Comparison of ENCODE assay signal across 8 cellular contexts in the genomic region with DNA sequence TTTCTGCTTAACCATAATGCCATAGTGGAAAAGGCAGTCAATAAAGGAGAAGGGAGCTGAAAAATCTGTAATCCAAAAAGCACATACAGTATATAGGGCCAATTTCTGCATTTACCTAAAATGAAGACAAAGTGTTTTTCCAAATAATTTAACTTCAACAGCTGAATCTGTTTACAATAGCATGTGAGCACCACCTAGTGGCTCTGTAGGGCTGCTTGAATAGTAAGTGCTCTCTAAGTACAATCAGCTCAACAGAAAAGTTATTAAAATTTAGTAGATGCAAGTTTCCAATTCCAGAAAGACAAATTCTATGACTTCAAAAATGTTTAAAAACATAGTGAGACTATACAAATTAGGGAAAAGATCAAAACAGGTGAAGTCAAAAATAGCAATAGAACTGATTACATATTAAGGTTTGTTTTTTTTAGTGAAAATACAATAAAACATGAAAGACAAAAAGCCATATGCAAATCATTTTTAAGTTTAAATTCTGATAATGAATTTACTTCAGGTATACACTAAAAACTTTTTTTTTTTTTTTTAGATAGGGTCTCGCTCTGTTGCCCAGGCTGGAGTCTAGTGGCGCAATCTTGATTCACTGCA.
DNase-seq lines count a peak whose midpoint lies in the region; FAIRE-seq and TF ChIP-seq lines count a peak whose summit lies in the region.

No MANE protein-coding gene starts in this region.

- H3K4me2 ChIP-seq in hepatocyte: no peak overlapping the region

- no peaks in the 10 kb centered on the region for H3K9me2 ChIP-seq in hepatocyte (replicated peaks; ENCODE audit: insufficient read depth)

- WGBS in hepatocyte (ENCODE audit: low lambda C conversion rate, missing lambda C conversion rate): 95% methylated on average over 2 of the region's 2 CpGs

- H4K20me1 ChIP-seq in hepatocyte (ENCODE audit: insufficient read depth, poor library complexity, severe bottlenecking): no peaks in the 10 kb centered on the region

- CTCF ChIA-PET in RWPE1 (lab: Yijun Ruan, JAX): interaction anchor here (0.5 to 1.5 kb wide), 14 partner anchors 10 to 1150 kb away, joined by 3 to 12 read pairs (median 4); no protein-coding TSS in a partner anchor

- DNase-seq in EH (ENCODE audit: low read depth) (peak; percentile 86), LNCaP clone FGC (ENCODE audit: low read depth) (peak; percentile 50), RWPE1 (ENCODE audit: low spot score) (peak; percentile 54), amniotic epithelial cell (ENCODE audit: low read depth) (peak; percentile 83), hepatocyte (ENCODE audit: low spot score) (peak; percentile 85), 8988T (no peak), GM12892 (ENCODE audit: insufficient read length) (no peak)
- peak; percentile 15 to 56 (median 30) for DNase-seq in stimulated activated CD4-positive, alpha-beta T cell treated with anti-CD3 and anti-CD28 coated beads, Interleukin-12 subunit alpha, Interleukin-12 subunit beta, amount 100 ng/mL, for 48 hours (ENCODE audit: low read depth in 2 of 3, low spot score in 1 of 3)

- H3K4me1 ChIP-seq in hepatocyte (ENCODE audit: insufficient read depth): peaks cover 5% of the 10 kb centered on the region

- H2AFZ ChIP-seq in hepatocyte: no peak overlapping the region

- no peak for FAIRE-seq in GM12892 (lab: Jason Lieb, UNC)

- H3K27me3 ChIP-seq in hepatocyte: no peaks in the 10 kb centered on the region

- TF ChIP-seq POLR2A in GM12892 (IDR thresholded peaks at IDR 0.05; ENCODE audit: low read depth, low read length): no peak

- POLR2A ChIA-PET in RWPE1 (lab: Yijun Ruan, JAX; ENCODE audit: low non-redundant PET): no interaction called here

- no peaks in the 10 kb centered on the region for H3K9me3 ChIP-seq in hepatocyte (ENCODE audit: low read depth)

- H3K79me2 ChIP-seq in hepatocyte: no peaks in the 10 kb centered on the region

- H3K4me3 ChIP-seq in LNCaP clone FGC (ENCODE audit: low read depth, low read length) (no peak overlapping the region), hepatocyte (no peak overlapping the region)

- TF ChIP-seq CTCF in LNCaP clone FGC (IDR thresholded peaks at IDR 0.05; ENCODE audit: control insufficient read depth, extremely low read depth, insufficient read depth) (peak; percentile 86), RWPE1 (conservative IDR thresholded peaks at IDR 0.05; ENCODE audit: low read depth) (peak; percentile 85), hepatocyte (IDR thresholded peaks at IDR 0.05; ENCODE audit: poor library complexity) (peak; percentile 98)

- H3K27ac ChIP-seq in RWPE1 (no peak overlapping the region), hepatocyte (no peak overlapping the region)

- no peaks in the 10 kb centered on the region for H3K36me3 ChIP-seq in hepatocyte (replicated peaks; ENCODE audit: insufficient read depth, low read depth)

Comparison
In these comparisons a context has a peak if more than half of its experiments do, and no peak if none do; other contexts are left out.
1. DNase-seq: peak in EH (single experiment), LNCaP clone FGC (single experiment), RWPE1 (single experiment), amniotic epithelial cell (single experiment), hepatocyte (single experiment) and stimulated activated CD4-positive, alpha-beta T cell treated with anti-CD3 and anti-CD28 coated beads, Interleukin-12 subunit alpha, Interleukin-12 subunit beta, amount 100 ng/mL, for 48 hours (3 of 3); none in 8988T (single experiment) and GM12892 (single experiment).
2. Peak in every context shown above with its lines, with median percentiles within 50 percentile points of each other: CTCF ChIP-seq.